In genomic region chr20:37198962-37199660, GRCh38 we compare ENCODE assay signal across 22 cellular contexts. TPM values are rescaled to one million over a fixed set of nuclear protein-coding genes. Genes with fewer than 3 reads are reported as not detected.
A peak's percentile ranks its signal among the peaks of the same experiment; 100 is the strongest.
DNase-seq lines count a peak whose midpoint lies in the region; ATAC-seq and TF ChIP-seq lines count a peak whose summit lies in the region.
"Had no signal": no experiment of that assay in that cellular context is flagged by ENCODE, and none has a peak within 500 bp of the region (broad histone marks: within the 10 kb centered on the region; RNA-seq: fewer than 3 reads in every experiment).

No MANE protein-coding gene starts in this region.

- H3K27me3 Mint-ChIP-seq in activated T-cell treated with anti-CD3 and anti-CD28 coated beads, Interleukin-2, amount 50 U/mL, for 24 hours: no peaks in the 10 kb centered on the region
- H3K27me3 Mint-ChIP-seq in glutamatergic neuron (ENCODE audit: unreplicated experiment): peaks cover 2% of the 10 kb centered on the region
- H3K27me3 Mint-ChIP-seq in neural progenitor cell (ENCODE audit: insufficient read depth, low read depth): peaks cover 3% of the 10 kb centered on the region

- H3K27me3 ChIP-seq in neural progenitor cell (no peaks in the 10 kb centered on the region), upper lobe of right lung (no peaks in the 10 kb centered on the region)
- H3K27me3 ChIP-seq: Peyer's patch, SJCRH30 had no signal

- no peaks in the 10 kb centered on the region for H4K20me1 ChIP-seq in neural progenitor cell (ENCODE audit: low read depth)

- H3K36me3 Mint-ChIP-seq in activated T-cell treated with anti-CD3 and anti-CD28 coated beads, Interleukin-2, amount 50 U/mL, for 24 hours (ENCODE audit: low read depth): peaks cover 87% of the 10 kb centered on the region
- no peaks in the 10 kb centered on the region for H3K36me3 Mint-ChIP-seq in glutamatergic neuron (ENCODE audit: unreplicated experiment)
- H3K36me3 Mint-ChIP-seq in neural progenitor cell: peaks cover 42% of the 10 kb centered on the region

- H3K4me1 ChIP-seq in neural progenitor cell: peaks cover 17% of the 10 kb centered on the region
- peaks cover 20% of the 10 kb centered on the region for H3K4me1 ChIP-seq in upper lobe of right lung

- peak; percentile 10 to 14 for DNase-seq in activated T-cell treated with anti-CD3 and anti-CD28 coated beads, Interleukin-2, amount 50 U/mL, for 48 hours
- DNase-seq in activated T-cell treated with anti-CD3 and anti-CD28 coated beads, Interleukin-2, amount 50 U/mL, for 24 hours: no peak
- no peak for DNase-seq in glutamatergic neuron
- DNase-seq in neural progenitor cell (ENCODE audit: low spot score): no peak
- DNase-seq in upper lobe of right lung: no peak
- DNase-seq in NCI-H1694 (lab: John Stamatoyannopoulos, UW): no peak
- no peak for DNase-seq in activated effector memory CD4-positive, alpha-beta T cell treated with Interleukin-2 at 50 U/mL for 16 hours
- DNase-seq in NOMO-1 treated with DMSO at 0.1 percent for 48 hours (lab: John Stamatoyannopoulos, UW; ENCODE audit: unreplicated experiment): no peak
- DNase-seq: 8988T, AML-193, C1 segment of cervical spinal cord, GDM1, H7, KG1, NCI-H1092, NCI-H1436, NCI-H1930, NCI-H524 treated with DMSO at 0.1 percent for 48 hours, NCI-H82, Peyer's patch, SJCRH30 had no signal

- no peak overlapping the region for H3K4me3 Mint-ChIP-seq in activated T-cell treated with anti-CD3 and anti-CD28 coated beads, Interleukin-2, amount 50 U/mL, for 24 hours
- no peak overlapping the region for H3K4me3 Mint-ChIP-seq in glutamatergic neuron (ENCODE audit: unreplicated experiment)
- H3K4me3 Mint-ChIP-seq in neural progenitor cell: no peak overlapping the region
- H3K4me3 Mint-ChIP-seq: CD8-positive, alpha-beta T cell had no signal

- no peak overlapping the region for H3K4me2 ChIP-seq in neural progenitor cell

- H3K9me3 Mint-ChIP-seq in activated T-cell treated with anti-CD3 and anti-CD28 coated beads, Interleukin-2, amount 50 U/mL, for 24 hours: no peaks in the 10 kb centered on the region
- H3K9me3 Mint-ChIP-seq in glutamatergic neuron (ENCODE audit: unreplicated experiment) (no peaks in the 10 kb centered on the region), neural progenitor cell (no peaks in the 10 kb centered on the region)
- H3K9me3 Mint-ChIP-seq: CD8-positive, alpha-beta T cell had no signal

- H3K27ac ChIP-seq in neural progenitor cell: peak overlapping the region; percentile 50
- H3K27ac ChIP-seq in upper lobe of right lung: no peak overlapping the region
- H3K27ac ChIP-seq: Peyer's patch, SJCRH30 had no signal

- H2AFZ ChIP-seq in neural progenitor cell (replicated peaks): no peak overlapping the region

- H3K9me3 ChIP-seq in neural progenitor cell (ENCODE audit: low read depth) (no peaks in the 10 kb centered on the region), upper lobe of right lung (no peaks in the 10 kb centered on the region)
- H3K9me3 ChIP-seq: Peyer's patch, SJCRH30 had no signal

- peaks cover 99% of the 10 kb centered on the region for H3K79me2 ChIP-seq in neural progenitor cell (ENCODE audit: low read depth)

- H3F3A ChIP-seq in neural progenitor cell (ENCODE audit: low read depth): peaks cover 20% of the 10 kb centered on the region

- peaks cover 6% of the 10 kb centered on the region for H3K36me3 ChIP-seq in neural progenitor cell
- peaks cover 63% of the 10 kb centered on the region for H3K36me3 ChIP-seq in upper lobe of right lung

- peak; percentile 30 for ATAC-seq in upper lobe of right lung
- ATAC-seq: CD8-positive, alpha-beta T cell had no signal

- no peak overlapping the region for H3K9ac ChIP-seq in neural progenitor cell

- no peak overlapping the region for H3K4me3 ChIP-seq in neural progenitor cell
- H3K4me3 ChIP-seq in upper lobe of right lung: no peak overlapping the region
- H3K4me3 ChIP-seq: Peyer's patch, SJCRH30 had no signal

- H3K27ac Mint-ChIP-seq in activated T-cell treated with anti-CD3 and anti-CD28 coated beads, Interleukin-2, amount 50 U/mL, for 24 hours: no peak overlapping the region
- H3K27ac Mint-ChIP-seq in glutamatergic neuron (ENCODE audit: unreplicated experiment) (peak overlapping the region; percentile 62), neural progenitor cell (peak overlapping the region; percentile 27)
- H3K27ac Mint-ChIP-seq: CD8-positive, alpha-beta T cell had no signal

- TF ChIP-seq CTCF in glutamatergic neuron (IDR thresholded peaks at IDR 0.05; ENCODE audit: partially characterized antibody, unreplicated experiment) (no peak), neural progenitor cell (IDR thresholded peaks at IDR 0.05) (no peak), upper lobe of right lung (IDR thresholded peaks at IDR 0.05) (no peak)

- peaks cover 36% of the 10 kb centered on the region for H3K4me1 Mint-ChIP-seq in activated T-cell treated with anti-CD3 and anti-CD28 coated beads, Interleukin-2, amount 50 U/mL, for 24 hours (ENCODE audit: low read depth)
- H3K4me1 Mint-ChIP-seq in glutamatergic neuron (ENCODE audit: low read depth, unreplicated experiment) (peaks cover 13% of the 10 kb centered on the region), neural progenitor cell (peaks cover 39% of the 10 kb centered on the region)

- intact Hi-C loops in upper lobe of right lung (cut with DNase I): loop anchor here (10.0 kb wide), 1 partner anchor 336 kb away; no protein-coding TSS in a partner anchor

RNA-seq across cellular contexts. Expression of gene MROH8, which starts 19.8 kb away (rescaled TPM):
- total RNA-seq in glutamatergic neuron (ENCODE audit: unreplicated experiment): 2.6 TPM
- 2.2 and 3.5 TPM in 2 replicates for total RNA-seq in neural progenitor cell (ENCODE audit: low replicate concordance)
- total RNA-seq in upper lobe of right lung: 1.5 TPM

RNA-seq across cellular contexts. Expression of gene RPN2, which starts 20.0 kb away (rescaled TPM):
- 156 TPM for total RNA-seq in glutamatergic neuron (ENCODE audit: unreplicated experiment)
- total RNA-seq in neural progenitor cell (ENCODE audit: low replicate concordance): 249 and 284 TPM in 2 replicates
- total RNA-seq in upper lobe of right lung: 185 TPM

Comparison
In these comparisons a context has a peak if more than half of its experiments do, and no peak if none do; other contexts are left out.
1. DNase-seq: peak in activated T-cell treated with anti-CD3 and anti-CD28 coated beads, Interleukin-2, amount 50 U/mL, for 48 hours (2 of 2); none in activated T-cell treated with anti-CD3 and anti-CD28 coated beads, Interleukin-2, amount 50 U/mL, for 24 hours (single experiment), glutamatergic neuron (single experiment), neural progenitor cell (single experiment), upper lobe of right lung (single experiment), NCI-H1694 (single experiment), activated effector memory CD4-positive, alpha-beta T cell treated with Interleukin-2 at 50 U/mL for 16 hours (single experiment) and NOMO-1 treated with DMSO at 0.1 percent for 48 hours (single experiment).